In genomic region chr10:124577651-124578050, GRCh38 we compare ENCODE assay signal across 27 cellular contexts.
A peak's percentile ranks its signal among the peaks of the same experiment; 100 is the strongest.
DNase-seq lines count a peak whose midpoint lies in the region; ATAC-seq, FAIRE-seq and TF ChIP-seq lines count a peak whose summit lies in the region.
"Had no signal": no experiment of that assay in that cellular context is flagged by ENCODE, and none has a peak within 500 bp of the region (broad histone marks: within the 10 kb centered on the region; RNA-seq: fewer than 3 reads in every experiment).

No MANE protein-coding gene starts in this region.

- WGBS in sigmoid colon, 2 donors: 90% methylated on average over 3 of the region's 3 CpGs

- TF ChIP-seq CTCF in chondrocyte (IDR thresholded peaks at IDR 0.05) (no peak), lower lobe of right lung (IDR thresholded peaks at IDR 0.05) (no peak), sigmoid colon (IDR thresholded peaks at IDR 0.05) (no peak), type B pancreatic cell (conservative IDR thresholded peaks at IDR 0.05) (no peak)

- FAIRE-seq in H54 (lab: Jason Lieb, UNC): no peak
- FAIRE-seq: D721Med, GM18507, K562 had no signal

- peaks cover 0 to 7% (median 2%) of the 10 kb centered on the region in 7 donors for H3K9me3 Mint-ChIP-seq in CD4-positive, CD25-positive, alpha-beta regulatory T cell
- peaks cover 11% of the 10 kb centered on the region for H3K9me3 Mint-ChIP-seq in chondrocyte (ENCODE audit: low read depth)
- peaks cover 6% of the 10 kb centered on the region for H3K9me3 Mint-ChIP-seq in type B pancreatic cell

- H3K4me3 ChIP-seq in CD4-positive, CD25-positive, alpha-beta regulatory T cell (ENCODE audit: low read depth, low read length): no peak overlapping the region
- H3K4me3 ChIP-seq in lower lobe of right lung: no peak overlapping the region
- no peak overlapping the region for H3K4me3 ChIP-seq in sigmoid colon
- H3K4me3 ChIP-seq: K562, PC-9, SJSA1 had no signal

- no peak overlapping the region for H3K4me3 Mint-ChIP-seq in CD4-positive, CD25-positive, alpha-beta regulatory T cell
- H3K4me3 Mint-ChIP-seq in chondrocyte (ENCODE audit: unreplicated experiment) (no peak overlapping the region), type B pancreatic cell (no peak overlapping the region)

- H3K36me3 Mint-ChIP-seq in CD4-positive, CD25-positive, alpha-beta regulatory T cell: peaks cover 10% of the 10 kb centered on the region
- peaks cover 6% of the 10 kb centered on the region for H3K36me3 Mint-ChIP-seq in chondrocyte (ENCODE audit: low read depth)
- no peaks in the 10 kb centered on the region for H3K36me3 Mint-ChIP-seq in type B pancreatic cell

- no peaks in the 10 kb centered on the region for H3K27me3 ChIP-seq in CD4-positive, CD25-positive, alpha-beta regulatory T cell (ENCODE audit: control insufficient read depth, insufficient read depth, low read length)
- no peaks in the 10 kb centered on the region for H3K27me3 ChIP-seq in lower lobe of right lung (ENCODE audit: low read depth)
- H3K27me3 ChIP-seq in sigmoid colon: no peaks in the 10 kb centered on the region
- H3K27me3 ChIP-seq: BE2C had no signal

- no peaks in the 10 kb centered on the region for H3K9me3 ChIP-seq in CD4-positive, CD25-positive, alpha-beta regulatory T cell (ENCODE audit: control insufficient read depth in 2 of 2, low read length in 2 of 2)
- H3K9me3 ChIP-seq in lower lobe of right lung (no peaks in the 10 kb centered on the region), sigmoid colon (no peaks in the 10 kb centered on the region)
- H3K9me3 ChIP-seq: BE2C, SJSA1 had no signal

- H3K36me3 ChIP-seq in CD4-positive, CD25-positive, alpha-beta regulatory T cell (ENCODE audit: control insufficient read depth, insufficient read depth, low read length): no peaks in the 10 kb centered on the region
- H3K36me3 ChIP-seq in lower lobe of right lung (no peaks in the 10 kb centered on the region), sigmoid colon (no peaks in the 10 kb centered on the region)
- H3K36me3 ChIP-seq: BE2C, SJSA1 had no signal

- TF ChIP-seq POLR2A in sigmoid colon (IDR thresholded peaks at IDR 0.05) (no peak), H54 (IDR thresholded peaks at IDR 0.05; ENCODE audit: low read depth, low read length) (no peak)

- no peaks in the 10 kb centered on the region for H3K4me1 ChIP-seq in CD4-positive, CD25-positive, alpha-beta regulatory T cell (ENCODE audit: control insufficient read depth, insufficient read depth, low read length, poor library complexity, severe bottlenecking)
- H3K4me1 ChIP-seq in lower lobe of right lung (no peaks in the 10 kb centered on the region), sigmoid colon (no peaks in the 10 kb centered on the region)
- H3K4me1 ChIP-seq: BE2C, SJSA1 had no signal

- H3K27me3 Mint-ChIP-seq in CD4-positive, CD25-positive, alpha-beta regulatory T cell: no peaks in the 10 kb centered on the region
- peaks cover 4% of the 10 kb centered on the region for H3K27me3 Mint-ChIP-seq in chondrocyte (ENCODE audit: low read depth)
- H3K27me3 Mint-ChIP-seq in type B pancreatic cell: peaks cover 2% of the 10 kb centered on the region

- peak overlapping the region in 2 of 3 donors; percentile 78 for H3K27ac Mint-ChIP-seq in CD4-positive, CD25-positive, alpha-beta regulatory T cell
- H3K27ac Mint-ChIP-seq in chondrocyte (ENCODE audit: unreplicated experiment): no peak overlapping the region
- H3K27ac Mint-ChIP-seq in type B pancreatic cell: no peak overlapping the region

- no peak for ATAC-seq in CD4-positive, CD25-positive, alpha-beta regulatory T cell (ENCODE audit: low read depth in 2 of 2)
- no peak for ATAC-seq in lower lobe of right lung
- ATAC-seq: K562, Right ventricle myocardium inferior had no signal

- no peak for TF ChIP-seq EP300 in sigmoid colon (IDR thresholded peaks at IDR 0.05)

- H3K27ac ChIP-seq in CD4-positive, CD25-positive, alpha-beta regulatory T cell (ENCODE audit: insufficient read depth, low read length, poor library complexity, severe bottlenecking): no peak overlapping the region
- no peak overlapping the region for H3K27ac ChIP-seq in lower lobe of right lung
- no peak overlapping the region for H3K27ac ChIP-seq in sigmoid colon
- H3K27ac ChIP-seq: PC-9, SJSA1 had no signal

- no peak for DNase-seq in CD4-positive, CD25-positive, alpha-beta regulatory T cell
- DNase-seq in chondrocyte (ENCODE audit: low spot score): peak; percentile 62
- peak; percentile 16 for DNase-seq in lower lobe of right lung
- DNase-seq in sigmoid colon: peak; percentile 40
- DNase-seq in COR-L47 (lab: John Stamatoyannopoulos, UW): no peak
- DNase-seq in H54 (ENCODE audit: insufficient read length, low spot score): no peak
- no peak for DNase-seq in type B pancreatic cell (ENCODE audit: extremely low spot score, unreplicated experiment)
- DNase-seq in DMS153 (lab: John Stamatoyannopoulos, UW): no peak
- DNase-seq: 8988T, ACHN, BE2C, DMS53, GOT3, Kasumi-1, NCI-H1092 treated with DMSO at 0.1 percent for 48 hours, NCI-H1436, NCI-H1930, NCI-H2107, NCI-H446, NCI-H524 treated with DMSO at 0.1 percent for 48 hours, NCI-H774, PC-9 had no signal

- peaks cover 0 to 5% (median 0%) of the 10 kb centered on the region in 4 donors for H3K4me1 Mint-ChIP-seq in CD4-positive, CD25-positive, alpha-beta regulatory T cell
- no peaks in the 10 kb centered on the region for H3K4me1 Mint-ChIP-seq in chondrocyte (ENCODE audit: low read depth)
- no peaks in the 10 kb centered on the region for H3K4me1 Mint-ChIP-seq in type B pancreatic cell (ENCODE audit: unreplicated experiment)

- intact Hi-C loops in lower lobe of right lung (cut with DNase I): no loop called here
- intact Hi-C loops in sigmoid colon (cut with DNase I): no loop called here

Comparison
In these comparisons a context has a peak if more than half of its experiments do, and no peak if none do; other contexts are left out.
1. DNase-seq: peak in chondrocyte (single experiment), lower lobe of right lung (single experiment) and sigmoid colon (single experiment); none in CD4-positive, CD25-positive, alpha-beta regulatory T cell (0 of 3), COR-L47 (single experiment), H54 (single experiment), type B pancreatic cell (single experiment) and DMS153 (single experiment).
2. H3K27ac Mint-ChIP-seq: peak in CD4-positive, CD25-positive, alpha-beta regulatory T cell (2 of 3); none in chondrocyte (single experiment) and type B pancreatic cell (single experiment).